22 cellular contexts compared by ENCODE assay signal in genomic region chr6:34839696-34840352, GRCh38. TPM values are rescaled to one million over a fixed set of nuclear protein-coding genes. Genes with fewer than 3 reads are reported as not detected.
DNase-seq lines count a peak whose midpoint lies in the region; ATAC-seq and TF ChIP-seq lines count a peak whose summit lies in the region.
"Had no signal": no experiment of that assay in that cellular context is flagged by ENCODE, and none has a peak within 500 bp of the region (broad histone marks: within the 10 kb centered on the region; RNA-seq: fewer than 3 reads in every experiment).

No MANE protein-coding gene starts in this region.

- peaks cover 56% of the 10 kb centered on the region for H3K36me3 Mint-ChIP-seq in endodermal cell (ENCODE audit: low read depth)

- H3K27ac ChIP-seq in 22Rv1: peak overlapping the region; percentile 47
- H3K27ac ChIP-seq in C4-2B: peak overlapping the region; percentile 31
- no peak overlapping the region for H3K27ac ChIP-seq in MM.1S (ENCODE audit: low read length)
- no peak overlapping the region for H3K27ac ChIP-seq in endodermal cell (ENCODE audit: low read depth, low read length)
- H3K27ac ChIP-seq in foreskin keratinocyte: no peak overlapping the region
- H3K27ac ChIP-seq: prostate gland, SJSA1, thoracic aorta had no signal

- no peaks in the 10 kb centered on the region for H3K9me2 ChIP-seq in MM.1S (replicated peaks; ENCODE audit: insufficient read depth, low read length)

- H3K4me1 ChIP-seq in MM.1S (ENCODE audit: low read length): no peaks in the 10 kb centered on the region
- no peaks in the 10 kb centered on the region for H3K4me1 ChIP-seq in endodermal cell (ENCODE audit: control insufficient read depth, insufficient read depth, low read length)
- H3K4me1 ChIP-seq in foreskin keratinocyte: no peaks in the 10 kb centered on the region
- H3K4me1 ChIP-seq: prostate gland, SJSA1 had no signal

- H3K4me3 ChIP-seq in MM.1S (ENCODE audit: low read length) (no peak overlapping the region), endodermal cell (ENCODE audit: low read length) (no peak overlapping the region)
- H3K4me3 ChIP-seq: prostate gland, SJSA1, thoracic aorta had no signal

- H3K36me3 ChIP-seq in MM.1S (replicated peaks; ENCODE audit: insufficient read depth, low read length): no peaks in the 10 kb centered on the region; the same call in 1 of the 2 replicates
- H3K36me3 ChIP-seq in endodermal cell (ENCODE audit: control insufficient read depth, insufficient read depth, low read length): peaks cover 33% of the 10 kb centered on the region

- no peak for TF ChIP-seq CTCF in 22Rv1 (IDR thresholded peaks at IDR 0.05)
- TF ChIP-seq CTCF in C4-2B (conservative IDR thresholded peaks at IDR 0.05): no peak
- no peak for TF ChIP-seq CTCF in MM.1S (IDR thresholded peaks at IDR 0.05; ENCODE audit: low read length)
- no peak for TF ChIP-seq CTCF in endodermal cell (conservative IDR thresholded peaks at IDR 0.05)
- TF ChIP-seq CTCF in foreskin keratinocyte (conservative IDR thresholded peaks at IDR 0.05): no peak

- H4K20me1 ChIP-seq in MM.1S (ENCODE audit: insufficient read depth, low read length): no peaks in the 10 kb centered on the region

- H3K4me1 Mint-ChIP-seq in endodermal cell: no peaks in the 10 kb centered on the region
- H3K4me1 Mint-ChIP-seq: B cell, memory B cell, natural killer cell had no signal

- WGBS in endodermal cell (ENCODE audit: insufficient coverage in 1 of 2, insufficient read length in 1 of 2), 2 experiments: 92 to 97% methylated on average over 12 to 15 of the region's 15 CpGs

- H3K9ac ChIP-seq in MM.1S (ENCODE audit: low read length): no peak overlapping the region
- no peak overlapping the region for H3K9ac ChIP-seq in endodermal cell (ENCODE audit: extremely low read depth, low read length, poor library complexity, severe bottlenecking)

- peak overlapping the region; percentile 80 for H3K27ac Mint-ChIP-seq in endodermal cell
- H3K27ac Mint-ChIP-seq: B cell, memory B cell, natural killer cell had no signal

- ATAC-seq in GM18511 (IDR thresholded peaks at IDR 0.05; ENCODE audit: unreplicated experiment): no peak
- ATAC-seq in GM19452 (IDR thresholded peaks at IDR 0.05; ENCODE audit: unreplicated experiment): no peak
- no peak for ATAC-seq in foreskin keratinocyte
- ATAC-seq: natural killer cell had no signal

- H3K27me3 ChIP-seq in MM.1S (replicated peaks; ENCODE audit: insufficient read depth, low read length): no peaks in the 10 kb centered on the region
- no peaks in the 10 kb centered on the region for H3K27me3 ChIP-seq in endodermal cell (ENCODE audit: control insufficient read depth, insufficient read depth, low read length, poor library complexity, severe bottlenecking)
- H3K27me3 ChIP-seq in foreskin keratinocyte: no peaks in the 10 kb centered on the region
- H3K27me3 ChIP-seq: SJSA1 had no signal

- H2AFZ ChIP-seq in MM.1S (ENCODE audit: low read length): no peak overlapping the region

- H3K9me3 ChIP-seq in MM.1S (replicated peaks; ENCODE audit: insufficient read depth, low read length) (no peaks in the 10 kb centered on the region), endodermal cell (ENCODE audit: control insufficient read depth, low read length) (no peaks in the 10 kb centered on the region)
- H3K9me3 ChIP-seq: prostate gland, SJSA1, thoracic aorta had no signal

- DNase-seq in MM.1S (peak; percentile 10), endodermal cell (no peak), HT-29 (ENCODE audit: low spot score) (no peak), foreskin keratinocyte (no peak)
- DNase-seq: amniotic stem cell; effector CD8-positive, alpha-beta T cell; islet precursor cell; natural killer cell; NCI-H1092 treated with DMSO at 0.1 percent for 48 hours; NCI-H2081 treated with DMSO at 0.1 percent for 48 hours; NCI-H524; T-helper 2 cell had no signal

- no peaks in the 10 kb centered on the region for H3K9me3 Mint-ChIP-seq in endodermal cell
- H3K9me3 Mint-ChIP-seq: central memory CD8-positive, alpha-beta T cell; memory B cell; natural killer cell had no signal

- H3K27me3 Mint-ChIP-seq in endodermal cell (ENCODE audit: insufficient read depth): no peaks in the 10 kb centered on the region
- H3K27me3 Mint-ChIP-seq: B cell; central memory CD8-positive, alpha-beta T cell; memory B cell had no signal

- no peaks in the 10 kb centered on the region; the same call in 1 of the 2 replicates for H3F3A ChIP-seq in MM.1S (ENCODE audit: insufficient read depth, low read length)

- H3K4me2 ChIP-seq in MM.1S (ENCODE audit: low read depth, low read length): no peak overlapping the region

- H3K4me3 Mint-ChIP-seq in endodermal cell: no peak overlapping the region
- H3K4me3 Mint-ChIP-seq: B cell; central memory CD8-positive, alpha-beta T cell; memory B cell; natural killer cell had no signal

- H3K79me2 ChIP-seq in MM.1S (ENCODE audit: low read length): no peaks in the 10 kb centered on the region

RNA-seq across cellular contexts. Expression of gene BLTP3A, which starts 47.9 kb away (rescaled TPM):
- total RNA-seq in endodermal cell (10 to 100 TPM; 18.6 to 22.5 TPM), foreskin keratinocyte (4.8 and 8.3 TPM in 2 replicates)
- 12.5 TPM for polyA plus RNA-seq in endodermal cell (2013, experiment 1 of 2)
- 11.3 TPM for polyA plus RNA-seq in endodermal cell (2013, experiment 2 of 2)
- total RNA-seq in HT-29 (2014; rRNA removed; shearing (Covaris generic)): 9.3 and 9.4 TPM in 2 replicates
- polyA plus RNA-seq in foreskin keratinocyte: 0.84 and 1.4 TPM in 2 replicates

RNA-seq across cellular contexts. Expression of gene TAF11, which starts 48.0 kb away (rescaled TPM):
- total RNA-seq in endodermal cell (10 to 100 TPM; 44.7 to 50.4 TPM), foreskin keratinocyte (20.5 and 21.2 TPM in 2 replicates)
- 47.8 TPM for polyA plus RNA-seq in endodermal cell (2013, experiment 1 of 2)
- polyA plus RNA-seq in endodermal cell (2013, experiment 2 of 2): 43.2 TPM
- 17.6 and 22.2 TPM in 2 replicates for total RNA-seq in HT-29 (2014; rRNA removed; shearing (Covaris generic))
- polyA plus RNA-seq in foreskin keratinocyte: 21.2 and 22.3 TPM in 2 replicates

RNA-seq across cellular contexts. Expression of gene ANKS1A, which starts 49.2 kb away (rescaled TPM):
- total RNA-seq in endodermal cell (10 to 100 TPM; 34.9 to 36.4 TPM), foreskin keratinocyte (14.8 and 15.4 TPM in 2 replicates)
- polyA plus RNA-seq in endodermal cell (2013, experiment 1 of 2): 27.1 TPM
- polyA plus RNA-seq in endodermal cell (2013, experiment 2 of 2): 25.9 TPM
- 23.4 and 25.2 TPM in 2 replicates for total RNA-seq in HT-29 (2014; rRNA removed; shearing (Covaris generic))
- polyA plus RNA-seq in foreskin keratinocyte: 4.7 and 5.6 TPM in 2 replicates

Comparison
In these comparisons a context has a peak if more than half of its experiments do, and no peak if none do; other contexts are left out.
1. H3K27ac ChIP-seq: peak in 22Rv1 (single experiment) and C4-2B (single experiment); none in MM.1S (single experiment), endodermal cell (single experiment) and foreskin keratinocyte (single experiment).